Comparison of ENCODE assay signal across 11 cellular contexts in genomic region chr14:75430526-75430925, GRCh38. TPM values are rescaled to one million over a fixed set of nuclear protein-coding genes. Genes with fewer than 3 reads are reported as not detected.
DNase-seq lines count a peak whose midpoint lies in the region; ATAC-seq and TF ChIP-seq lines count a peak whose summit lies in the region.
"Had no signal": no experiment of that assay in that cellular context is flagged by ENCODE, and none has a peak within 500 bp of the region (broad histone marks: within the 10 kb centered on the region; RNA-seq: fewer than 3 reads in every experiment).

No MANE protein-coding gene starts in this region.

- peaks cover 28% of the 10 kb centered on the region for H3K27me3 Mint-ChIP-seq in endodermal cell (ENCODE audit: insufficient read depth)
- peaks cover 0 to 2% (median 2%) of the 10 kb centered on the region in 3 donors for H3K27me3 Mint-ChIP-seq in CD14-positive monocyte (ENCODE audit: low read depth in 3 of 3)

- intact Hi-C loops in mammary epithelial cell (cut with micrococcal nuclease) (no loop called here), uterus (cut with DNase I; ENCODE audit: low total_unique reads) (no loop called here), CD14-positive monocyte (cut with micrococcal nuclease) (no loop called here)

- CTCF ChIA-PET in mammary epithelial cell (lab: Charles Lee; ENCODE audit: low non-redundant PET): no interaction called here

- TF ChIP-seq CTCF in mammary epithelial cell (conservative IDR thresholded peaks at IDR 0.05 in 1 of 2, IDR thresholded peaks at IDR 0.05 in 1 of 2; ENCODE audit: extremely low read depth in 1 of 2, insufficient read depth in 1 of 2, low read depth in 1 of 2, low read length in 2 of 2) (no peak), endodermal cell (conservative IDR thresholded peaks at IDR 0.05) (no peak), uterus (IDR thresholded peaks at IDR 0.05) (no peak), CD14-positive monocyte (IDR thresholded peaks at IDR 0.05) (no peak)

- no peaks in the 10 kb centered on the region for H4K20me1 ChIP-seq in mammary epithelial cell (ENCODE audit: insufficient read depth, low read length)

- no peaks in the 10 kb centered on the region for H3K9me3 ChIP-seq in mammary epithelial cell (replicated peaks; ENCODE audit: insufficient read depth, low read length)
- H3K9me3 ChIP-seq in endodermal cell (ENCODE audit: control insufficient read depth, low read length): no peaks in the 10 kb centered on the region
- H3K9me3 ChIP-seq in muscle layer of duodenum (ENCODE audit: control insufficient read depth in 1 of 2, low read length in 2 of 2): no peaks in the 10 kb centered on the region
- H3K9me3 ChIP-seq in uterus: no peaks in the 10 kb centered on the region

- in situ Hi-C loops in T47D (cut with HindIII; ENCODE audit: low pct_unique_long_range_greater_than_20kb, low sequenced_read_pairs) (no loop called here), mammary epithelial cell (cut with MboI; ENCODE audit: low sequenced_read_pairs in 2 of 2) (no loop called here)

- no peaks in the 10 kb centered on the region for H3K9me3 Mint-ChIP-seq in endodermal cell
- peaks cover 0 to 2% (median 0%) of the 10 kb centered on the region in 7 donors for H3K9me3 Mint-ChIP-seq in CD14-positive monocyte
- H3K9me3 Mint-ChIP-seq: naive thymus-derived CD8-positive, alpha-beta T cell; T-cell had no signal

- H3K4me3 ChIP-seq in mammary epithelial cell (replicated peaks in 1 of 3; ENCODE audit: insufficient read depth in 1 of 3, low read depth in 2 of 3, low read length in 3 of 3) (no peak overlapping the region), endodermal cell (ENCODE audit: low read length) (peak overlapping the region; percentile 80), muscle layer of duodenum (ENCODE audit: low read depth in 1 of 2, low read length in 2 of 2) (peak overlapping the region; percentile 18 to 78), uterus (no peak overlapping the region)

- 54% methylated on average over 9 of the region's 10 CpGs for WGBS in mammary epithelial cell (ENCODE audit: low coverage, missing lambda C conversion rate)
- 90 to 98% methylated on average over 6 to 10 of the region's 10 CpGs for WGBS in endodermal cell (ENCODE audit: insufficient coverage in 1 of 2, insufficient read length in 1 of 2), 2 experiments

- H3K36me3 ChIP-seq in mammary epithelial cell (ENCODE audit: insufficient read depth, low read length): no peaks in the 10 kb centered on the region
- H3K36me3 ChIP-seq in endodermal cell (ENCODE audit: control insufficient read depth, insufficient read depth, low read length): peaks cover 19% of the 10 kb centered on the region
- peaks cover 5 to 10% of the 10 kb centered on the region in 2 donors for H3K36me3 ChIP-seq in muscle layer of duodenum (ENCODE audit: control insufficient read depth in 1 of 2, insufficient read depth in 2 of 2, low read length in 2 of 2)
- H3K36me3 ChIP-seq in uterus: no peaks in the 10 kb centered on the region

- DNase-seq in T47D (ENCODE audit: low read depth in 1 of 2, low spot score in 1 of 2) (peak; percentile 69 to 72), mammary epithelial cell (no peak), endodermal cell (no peak), uterus (no peak), NCI-H128 (lab: John Stamatoyannopoulos, UW; ENCODE audit: unreplicated experiment) (no peak), CD14-positive monocyte (ENCODE audit: low spot score) (no peak)
- DNase-seq: naive thymus-derived CD8-positive, alpha-beta T cell; NCI-H2081; T-cell had no signal

- ATAC-seq in GM18870 (IDR thresholded peaks at IDR 0.05; ENCODE audit: unreplicated experiment): no peak
- ATAC-seq: naive thymus-derived CD8-positive, alpha-beta T cell; T-cell had no signal

- H3K27ac Mint-ChIP-seq in endodermal cell (no peak overlapping the region), CD14-positive monocyte (no peak overlapping the region)
- H3K27ac Mint-ChIP-seq: T-cell had no signal

- H3K36me3 Mint-ChIP-seq in endodermal cell (ENCODE audit: low read depth): peaks cover 15% of the 10 kb centered on the region
- peaks cover 45 to 47% of the 10 kb centered on the region in 2 donors for H3K36me3 Mint-ChIP-seq in CD14-positive monocyte
- H3K36me3 Mint-ChIP-seq: naive thymus-derived CD8-positive, alpha-beta T cell had no signal

- H3K4me2 ChIP-seq in mammary epithelial cell (ENCODE audit: insufficient read depth, low read depth, low read length): no peak overlapping the region

- H3K4me1 Mint-ChIP-seq in endodermal cell (peaks cover 24% of the 10 kb centered on the region), CD14-positive monocyte (peaks cover 73% of the 10 kb centered on the region)

- dilution Hi-C loops in mammary epithelial cell (cut with HindIII; ENCODE audit: low sequenced_read_pairs): no loop called here

- H3K9ac ChIP-seq in mammary epithelial cell (ENCODE audit: insufficient read depth, low read length) (no peak overlapping the region), endodermal cell (ENCODE audit: extremely low read depth, low read length, poor library complexity, severe bottlenecking) (no peak overlapping the region)

- H3K27me3 ChIP-seq in mammary epithelial cell (ENCODE audit: insufficient read depth, low read length): no peaks in the 10 kb centered on the region
- H3K27me3 ChIP-seq in endodermal cell (ENCODE audit: control insufficient read depth, insufficient read depth, low read length, poor library complexity, severe bottlenecking): peaks cover 19% of the 10 kb centered on the region
- no peaks in the 10 kb centered on the region for H3K27me3 ChIP-seq in muscle layer of duodenum (ENCODE audit: low read depth, low read length)
- no peaks in the 10 kb centered on the region for H3K27me3 ChIP-seq in uterus

- H2AFZ ChIP-seq in mammary epithelial cell (ENCODE audit: low read depth, low read length): no peak overlapping the region

- peaks cover 11% of the 10 kb centered on the region for H3K4me1 ChIP-seq in mammary epithelial cell (ENCODE audit: insufficient read depth, low read length)
- H3K4me1 ChIP-seq in endodermal cell (ENCODE audit: control insufficient read depth, insufficient read depth, low read length): no peaks in the 10 kb centered on the region
- peaks cover 16 to 67% of the 10 kb centered on the region in 2 donors for H3K4me1 ChIP-seq in muscle layer of duodenum (ENCODE audit: control insufficient read depth in 1 of 2, insufficient read depth in 2 of 2, low read length in 2 of 2)
- peaks cover 0 to 25% of the 10 kb centered on the region in 2 donors for H3K4me1 ChIP-seq in uterus

- H3K4me3 Mint-ChIP-seq in endodermal cell: no peak overlapping the region
- H3K4me3 Mint-ChIP-seq in CD14-positive monocyte: peak overlapping the region in 1 of 2 donors; percentile 86

- H3K79me2 ChIP-seq in mammary epithelial cell (ENCODE audit: insufficient read depth, low read length): peaks cover 3% of the 10 kb centered on the region

- no TSS peak for BruUV-seq in mammary epithelial cell (replicated peaks; lab: Mats Ljungman, UMichigan)

- H3K27ac ChIP-seq in mammary epithelial cell (ENCODE audit: insufficient read depth, low read depth, low read length) (no peak overlapping the region), endodermal cell (ENCODE audit: low read depth, low read length) (no peak overlapping the region), muscle layer of duodenum (ENCODE audit: low read length) (no peak overlapping the region), uterus (peak overlapping the region; percentile 81)

- no peak for TF ChIP-seq POLR2A in uterus (IDR thresholded peaks at IDR 0.05)

RNA-seq across cellular contexts. Expression of gene JDP2, which starts 2.7 kb away (rescaled TPM):
- total RNA-seq in mammary epithelial cell: 10 to 100 TPM; 13.8 to 39.7 TPM
- polyA plus RNA-seq in mammary epithelial cell: 9.5 TPM
- polyA minus RNA-seq in mammary epithelial cell: 7.1 TPM
- 10 to 100 TPM; 15.7 to 23.1 TPM for total RNA-seq in endodermal cell
- 17.2 TPM for polyA plus RNA-seq in endodermal cell (2013, experiment 1 of 2)
- polyA plus RNA-seq in endodermal cell (2013, experiment 2 of 2): 16.2 TPM
- total RNA-seq in uterus: 10 to 100 TPM; 32.9 to 86.8 (median 50.1) TPM
- 10 to 100 TPM in 1 of 2 donors, 1 to 10 TPM in 1; 3.5 to 14.2 TPM for polyA plus RNA-seq in CD14-positive monocyte
- polyA plus RNA-seq: naive thymus-derived CD8-positive, alpha-beta T cell had no signal

Comparison
In these comparisons a context has a peak if more than half of its experiments do, and no peak if none do; other contexts are left out.
1. DNase-seq: peak in T47D (2 of 2); none in mammary epithelial cell (single experiment), endodermal cell (single experiment), uterus (0 of 2), NCI-H128 (single experiment) and CD14-positive monocyte (single experiment).
2. H3K27ac ChIP-seq: peak in uterus (2 of 2); none in mammary epithelial cell (single experiment), endodermal cell (single experiment) and muscle layer of duodenum (single experiment).
3. H3K4me3 ChIP-seq: peak in endodermal cell (single experiment) and muscle layer of duodenum (2 of 2); none in mammary epithelial cell (0 of 3) and uterus (0 of 2).